10 cellular contexts compared by ENCODE assay signal in the genomic region with DNA sequence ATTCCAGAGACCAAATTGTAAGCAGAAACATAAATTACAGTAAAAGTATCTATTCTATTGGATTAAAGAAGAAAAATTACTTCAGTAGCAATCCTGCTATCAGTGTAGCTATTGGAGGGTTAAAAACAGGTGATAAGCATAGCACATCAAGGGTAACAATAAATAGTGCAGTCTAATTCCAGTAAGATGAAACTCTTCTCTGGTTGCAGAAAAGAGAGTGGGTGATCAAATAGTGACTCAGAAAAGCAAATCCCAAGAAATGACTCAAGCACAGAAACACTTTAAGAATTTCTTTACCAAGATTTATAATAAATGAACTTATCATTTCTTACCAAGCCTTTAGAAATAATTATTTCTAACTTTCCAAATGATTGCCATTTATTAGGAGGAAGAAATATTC.
A peak's percentile ranks its signal among the peaks of the same experiment; 100 is the strongest.
DNase-seq lines count a peak whose midpoint lies in the region; ATAC-seq and TF ChIP-seq lines count a peak whose summit lies in the region.
"Had no signal": no experiment of that assay in that cellular context is flagged by ENCODE, and none has a peak within 500 bp of the region (broad histone marks: within the 10 kb centered on the region; RNA-seq: fewer than 3 reads in every experiment).

No MANE protein-coding gene starts in this region.

- no peaks in the 10 kb centered on the region for H3K9me3 Mint-ChIP-seq in activated T-cell treated with anti-CD3 and anti-CD28 coated beads, Interleukin-2, amount 50 U/mL, for 24 hours

- H3K4me1 Mint-ChIP-seq in activated T-cell treated with anti-CD3 and anti-CD28 coated beads, Interleukin-2, amount 50 U/mL, for 24 hours (ENCODE audit: low read depth) = peaks cover 48% of the 10 kb centered on the region

- DNase-seq in activated T-cell treated with anti-CD3 and anti-CD28 coated beads, Interleukin-2, amount 50 U/mL, for 24 hours = no peak
- DNase-seq in activated T-cell treated with anti-CD3 and anti-CD28 coated beads for 4 hours (no peak), foreskin fibroblast (peak; percentile 62 to 83), NCI-H446 (lab: John Stamatoyannopoulos, UW) (no peak), GM10248 (ENCODE audit: extremely low spot score) (no peak)
- no peak for DNase-seq in stimulated activated naive CD8-positive, alpha-beta T cell treated with anti-CD3 and anti-CD28 coated beads, Interleukin-15, Interleukin-2, amounts not matched to agents 100 U/mL and 50 U/mL, for 24 hours
- DNase-seq in activated CD8-positive, alpha-beta memory T cell treated with anti-CD3 and anti-CD28 coated beads, Interleukin-2, amount 50 U/mL, for 4 hours = no peak
- DNase-seq: activated naive CD8-positive, alpha-beta T cell treated with anti-CD3 and anti-CD28 coated beads, Interleukin-2, amount 10 ng/mL, durations not matched to agents 7 days and 5 days; NCI-H774 had no signal

- H3K36me3 Mint-ChIP-seq in activated T-cell treated with anti-CD3 and anti-CD28 coated beads, Interleukin-2, amount 50 U/mL, for 24 hours (ENCODE audit: low read depth) = peaks cover 7% of the 10 kb centered on the region

- H3K27me3 Mint-ChIP-seq in activated T-cell treated with anti-CD3 and anti-CD28 coated beads, Interleukin-2, amount 50 U/mL, for 24 hours = no peaks in the 10 kb centered on the region
- H3K27me3 Mint-ChIP-seq: activated naive CD8-positive, alpha-beta T cell treated with anti-CD3 and anti-CD28 coated beads, Interleukin-2, amount 10 ng/mL, durations not matched to agents 7 days and 5 days had no signal

- H3K4me3 ChIP-seq in foreskin fibroblast (ENCODE audit: low read depth in 1 of 2, low read length in 2 of 2) = no peak overlapping the region

- no peak overlapping the region for H3K4me3 Mint-ChIP-seq in activated T-cell treated with anti-CD3 and anti-CD28 coated beads, Interleukin-2, amount 50 U/mL, for 24 hours
- H3K4me3 Mint-ChIP-seq: activated naive CD8-positive, alpha-beta T cell treated with anti-CD3 and anti-CD28 coated beads, Interleukin-2, amount 10 ng/mL, durations not matched to agents 7 days and 5 days had no signal

- POLR2A ChIA-PET in GM10248 (lab: Yijun Ruan, JAX) = no interaction called here

- peak overlapping the region; percentile 77 for H3K27ac Mint-ChIP-seq in activated T-cell treated with anti-CD3 and anti-CD28 coated beads, Interleukin-2, amount 50 U/mL, for 24 hours
- H3K27ac Mint-ChIP-seq: activated naive CD8-positive, alpha-beta T cell treated with anti-CD3 and anti-CD28 coated beads, Interleukin-2, amount 10 ng/mL, durations not matched to agents 7 days and 5 days had no signal

- CTCF ChIA-PET in GM10248 (lab: Yijun Ruan, JAX) = interaction anchor here (5.5 kb wide), 1 partner anchor 12 kb away, joined by 24 read pairs; no protein-coding TSS in a partner anchor

- TF ChIP-seq CTCF in foreskin fibroblast (IDR thresholded peaks at IDR 0.05; ENCODE audit: low read depth, low read length) (no peak), GM10248 (IDR thresholded peaks at IDR 0.05; ENCODE audit: control extremely low read depth, extremely low read depth, low read depth, missing control alignments) (no peak)

- peak; percentile 79 for ATAC-seq in SK-N-SH treated with all-trans-retinoic acid at 6 μM for 48 hours
- ATAC-seq in stimulated activated naive CD8-positive, alpha-beta T cell treated with anti-CD3 and anti-CD28 coated beads, Interleukin-15, Interleukin-2, amounts not matched to agents 100 U/mL and 50 U/mL, for 24 hours = peak; percentile 75

TF ChIP-seq in SK-N-SH treated with all-trans-retinoic acid at 6 μM for 48 hours, 23 proteins besides CTCF, POLR2A, EP300 and RAD21:
- TF ChIP-seq ZNF565 (CRISPR knock-in tag; conservative IDR thresholded peaks at IDR 0.05; ENCODE audit: low read depth) (no peak), ZFP30 (CRISPR knock-in tag; IDR thresholded peaks at IDR 0.05) (no peak), TCF4 (CRISPR knock-in tag; IDR thresholded peaks at IDR 0.05; ENCODE audit: borderline replicate concordance) (no peak), ESRRG (CRISPR knock-in tag; IDR thresholded peaks at IDR 0.05) (no peak), PPARA (CRISPR knock-in tag; IDR thresholded peaks at IDR 0.05; ENCODE audit: borderline replicate concordance) (no peak), CSDC2 (CRISPR knock-in tag; IDR thresholded peaks at IDR 0.05) (no peak), ZNF70 (CRISPR knock-in tag; IDR thresholded peaks at IDR 0.05) (no peak), CSRNP3 (CRISPR knock-in tag; IDR thresholded peaks at IDR 0.05) (no peak), BACH2 (CRISPR knock-in tag; IDR thresholded peaks at IDR 0.05; ENCODE audit: borderline replicate concordance) (no peak), POU6F1 (CRISPR knock-in tag; IDR thresholded peaks at IDR 0.05; ENCODE audit: borderline replicate concordance, low read depth) (no peak)
TF ChIP-seq in SK-N-SH treated with all-trans-retinoic acid at 6 μM for 48 hours: peak in this region for 0.

Comparison
In these comparisons a context has a peak if more than half of its experiments do, and no peak if none do; other contexts are left out.
1. DNase-seq: peak in foreskin fibroblast (2 of 2); none in activated T-cell treated with anti-CD3 and anti-CD28 coated beads, Interleukin-2, amount 50 U/mL, for 24 hours (single experiment), activated T-cell treated with anti-CD3 and anti-CD28 coated beads for 4 hours (single experiment), stimulated activated naive CD8-positive, alpha-beta T cell treated with anti-CD3 and anti-CD28 coated beads, Interleukin-15, Interleukin-2, amounts not matched to agents 100 U/mL and 50 U/mL, for 24 hours (single experiment), NCI-H446 (0 of 2), GM10248 (single experiment) and activated CD8-positive, alpha-beta memory T cell treated with anti-CD3 and anti-CD28 coated beads, Interleukin-2, amount 50 U/mL, for 4 hours (single experiment).